Comparison of ENCODE assay signal across 27 cellular contexts in the genomic region with DNA sequence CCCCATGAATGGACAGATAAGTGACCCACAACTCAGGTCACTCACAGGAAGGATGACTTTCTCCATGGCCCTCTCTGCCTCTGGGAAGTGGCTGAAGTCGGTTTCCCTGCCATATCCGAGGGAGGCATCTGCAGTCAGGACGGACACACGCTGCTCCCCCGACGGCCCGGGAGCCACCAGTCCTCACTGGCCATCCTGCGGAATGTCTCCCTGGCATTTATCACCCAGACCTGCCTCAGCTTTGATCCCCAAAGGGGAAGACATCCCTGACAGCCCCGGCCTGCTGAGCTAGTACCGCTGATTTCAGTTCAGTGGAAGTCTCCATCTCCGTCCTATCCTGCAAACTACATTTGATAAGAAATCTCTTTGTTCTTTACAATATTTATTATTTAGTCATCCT.
"Had no signal": no experiment of that assay in that cellular context is flagged by ENCODE, and none has a peak within 500 bp of the region (broad histone marks: within the 10 kb centered on the region; RNA-seq: fewer than 3 reads in every experiment).

No MANE protein-coding gene starts in this region.

- FAIRE-seq: colon, endometrium, frontal cortex, keratinocyte had no signal

- H3K9me3 Mint-ChIP-seq: immature natural killer cell, memory B cell had no signal

- H3K36me3 Mint-ChIP-seq: memory B cell, mesothelial cell of epicardium, naive B cell had no signal

- H3K4me3 Mint-ChIP-seq: immature natural killer cell, memory B cell, mesothelial cell of epicardium, naive B cell had no signal

- H3K9me3 ChIP-seq: heart left ventricle, left lung, mucosa of descending colon had no signal

- H3K4me3 ChIP-seq: coronary artery, dorsolateral prefrontal cortex, esophagus muscularis mucosa, gastroesophageal sphincter, heart left ventricle, hepatocyte, left lung, lung, mucosa of descending colon had no signal

- H3K27me3 ChIP-seq: foreskin keratinocyte had no signal

- H3K27ac Mint-ChIP-seq: immature natural killer cell, memory B cell, mesothelial cell of epicardium had no signal

- DNase-seq: dermis blood vessel endothelial cell; dorsolateral prefrontal cortex; effector CD4-positive, alpha-beta T cell; effector memory CD4-positive, alpha-beta T cell; foreskin keratinocyte; heart left ventricle; hypothalamus; immature natural killer cell; left cardiac atrium; left lung; left ventricle myocardium superior; mammary epithelial cell; mesendoderm; mucosa of descending colon; naive B cell had no signal

- H3K36me3 ChIP-seq: esophagus muscularis mucosa, gastroesophageal sphincter, heart left ventricle, left lung had no signal

- H3K27ac ChIP-seq: coronary artery, dorsolateral prefrontal cortex, epithelial cell of prostate, esophagus muscularis mucosa, foreskin keratinocyte, gastroesophageal sphincter, heart left ventricle, hepatocyte, left lung had no signal

- H3K27me3 Mint-ChIP-seq: naive B cell had no signal

- H3K4me1 ChIP-seq: esophagus muscularis mucosa, foreskin keratinocyte, gastroesophageal sphincter, heart left ventricle, left lung had no signal

- H3K4me1 Mint-ChIP-seq: immature natural killer cell, memory B cell, mesothelial cell of epicardium, naive B cell had no signal
